In the genomic region with DNA sequence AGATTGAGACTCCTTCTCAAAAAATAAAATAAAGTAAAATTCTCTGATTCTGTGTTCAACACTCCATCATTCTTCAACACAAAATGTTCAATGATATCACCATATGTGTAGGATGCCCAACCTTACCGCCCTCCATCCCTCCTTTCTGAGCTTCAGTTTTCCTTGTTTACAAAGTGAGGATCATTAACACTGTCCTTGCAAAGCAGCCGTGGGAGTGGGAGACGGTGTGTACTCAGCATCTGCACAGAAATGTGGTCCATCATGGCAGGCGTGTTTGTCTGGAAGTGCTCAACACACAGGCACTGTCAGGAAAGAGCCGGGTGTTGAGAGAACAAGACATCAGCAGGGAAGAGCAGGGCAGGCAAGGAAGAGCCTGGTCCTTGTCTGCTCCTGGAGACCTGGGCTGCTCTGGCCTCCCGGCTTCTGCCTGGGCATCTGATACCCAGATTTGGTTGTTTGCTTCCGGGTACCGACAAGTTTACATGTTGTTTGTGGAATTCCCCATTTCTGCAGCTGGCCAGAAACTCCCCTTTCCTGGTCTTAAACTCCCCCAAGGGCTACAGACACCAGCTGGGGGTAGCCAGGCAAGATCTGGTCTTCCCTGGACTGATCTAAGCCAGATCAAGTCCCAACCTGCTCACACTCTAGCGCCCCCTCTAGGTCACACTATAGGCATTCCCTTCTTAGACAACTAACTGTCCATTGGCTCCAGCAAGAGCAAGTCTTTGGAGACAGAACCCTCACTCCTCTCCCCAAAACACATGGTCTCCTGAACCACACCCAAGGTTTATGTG, we compare ENCODE assay signal across 9 cellular contexts. TPM values are rescaled to one million over a fixed set of nuclear protein-coding genes. Genes with fewer than 3 reads are reported as not detected.
DNase-seq lines count a peak whose midpoint lies in the region; ATAC-seq and TF ChIP-seq lines count a peak whose summit lies in the region.
"Had no signal": no experiment of that assay in that cellular context is flagged by ENCODE, and none has a peak within 500 bp of the region (broad histone marks: within the 10 kb centered on the region; RNA-seq: fewer than 3 reads in every experiment).

No MANE protein-coding gene starts in this region.

- no peak overlapping the region for H3K4me3 ChIP-seq in DOHH2 (ENCODE audit: low read length)
- no peak overlapping the region for H3K4me3 ChIP-seq in H7 (ENCODE audit: insufficient read depth, low read depth, low read length)
- no peak overlapping the region for H3K4me3 ChIP-seq in WERI-Rb-1 (ENCODE audit: low read depth, low read length)

- H3K36me3 ChIP-seq in DOHH2 (ENCODE audit: control insufficient read depth, low read length) (no peaks in the 10 kb centered on the region), H7 (replicated peaks; ENCODE audit: control insufficient read depth, insufficient read depth, low read length) (no peaks in the 10 kb centered on the region), WERI-Rb-1 (no peaks in the 10 kb centered on the region)

- H3K27ac ChIP-seq in DOHH2 (ENCODE audit: low read depth, low read length) (no peak overlapping the region), WERI-Rb-1 (no peak overlapping the region)

- no peaks in the 10 kb centered on the region for H3F3A ChIP-seq in DOHH2 (ENCODE audit: control insufficient read depth, insufficient read depth)

- H3K4me2 ChIP-seq in DOHH2 (ENCODE audit: low read length), result no peak overlapping the region

- peaks cover 18% of the 10 kb centered on the region for H3K27me3 ChIP-seq in DOHH2 (ENCODE audit: control insufficient read depth, low read length)
- no peaks in the 10 kb centered on the region for H3K27me3 ChIP-seq in H7 (ENCODE audit: control insufficient read depth, insufficient read depth, low read length)
- H3K27me3 ChIP-seq in WERI-Rb-1 (ENCODE audit: insufficient read depth, low read depth, severe bottlenecking), result no peaks in the 10 kb centered on the region

- no peaks in the 10 kb centered on the region for H3K4me1 ChIP-seq in DOHH2 (ENCODE audit: control insufficient read depth, low read length)

- ATAC-seq in left lobe of liver, result peak; percentile 60
- no peak for ATAC-seq in GM18907 (IDR thresholded peaks at IDR 0.05; ENCODE audit: unreplicated experiment)

- H3K79me2 ChIP-seq in DOHH2 (ENCODE audit: control insufficient read depth, low read length), result no peaks in the 10 kb centered on the region

- peak; percentile 75 for DNase-seq in H7
- DNase-seq in WERI-Rb-1, result peak; percentile 32
- DNase-seq in left lobe of liver (ENCODE audit: low spot score), result peak; percentile 84
- DNase-seq in activated gamma-delta T cell treated with Interleukin-2 at 50 U/mL for 16 hours, result no peak
- no peak for DNase-seq in stimulated activated naive CD4-positive, alpha-beta T cell treated with Interleukin-2 at 50 U/mL for 16 hours (lab: John Stamatoyannopoulos, UW)
- no peak for DNase-seq in NK-92 treated with Interleukin-12 subunit alpha and Interleukin-12 subunit beta, amount 100 ng/mL, for 24 hours (lab: John Stamatoyannopoulos, UW)
- DNase-seq: NCI-H226 had no signal

- no peaks in the 10 kb centered on the region for H3K9me2 ChIP-seq in DOHH2 (replicated peaks; ENCODE audit: control insufficient read depth, low read length)

- H3K9me3 ChIP-seq in DOHH2 (ENCODE audit: control insufficient read depth, insufficient read depth, low read length) (no peaks in the 10 kb centered on the region), WERI-Rb-1 (ENCODE audit: severe bottlenecking) (no peaks in the 10 kb centered on the region)

- peak; percentile 78 for TF ChIP-seq CTCF in DOHH2 (IDR thresholded peaks at IDR 0.05; ENCODE audit: low read depth, low read length, poor library complexity, severe bottlenecking)
- peak; percentile 72 for TF ChIP-seq CTCF in WERI-Rb-1 (IDR thresholded peaks at IDR 0.05; ENCODE audit: low read depth, low read length)

- H4K20me1 ChIP-seq in DOHH2 (ENCODE audit: control insufficient read depth, insufficient read depth, low read depth, low read length), result no peaks in the 10 kb centered on the region

RNA-seq across cellular contexts. Expression of a gene that starts 26.7 kb away (rescaled TPM):
- 3.6 TPM in 2 replicates for total RNA-seq in H7 (2014; rRNA removed; shearing (Covaris generic))
- total RNA-seq in left lobe of liver, result 95.0 TPM

Comparison
In these comparisons a context has a peak if more than half of its experiments do, and no peak if none do; other contexts are left out.
1. DNase-seq: peak in H7 (single experiment), WERI-Rb-1 (single experiment) and left lobe of liver (single experiment); none in activated gamma-delta T cell treated with Interleukin-2 at 50 U/mL for 16 hours (single experiment), stimulated activated naive CD4-positive, alpha-beta T cell treated with Interleukin-2 at 50 U/mL for 16 hours (single experiment) and NK-92 treated with Interleukin-12 subunit alpha and Interleukin-12 subunit beta, amount 100 ng/mL, for 24 hours (single experiment).
2. RNA of a gene that starts 26.7 kb away (total RNA-seq): 95.0 TPM in left lobe of liver (single experiment); 3.6 TPM in H7; every median in the first group is over 10 times any median in the second.